Comparison of ENCODE assay signal across 26 cellular contexts in genomic region chr3:86029590-86029989, GRCh38.
DNase-seq lines count a peak whose midpoint lies in the region; FAIRE-seq and TF ChIP-seq lines count a peak whose summit lies in the region.
"Had no signal": no experiment of that assay in that cellular context is flagged by ENCODE, and none has a peak within 500 bp of the region (broad histone marks: within the 10 kb centered on the region; RNA-seq: fewer than 3 reads in every experiment).

No MANE protein-coding gene starts in this region.

- no peak overlapping the region for H3K4me3 ChIP-seq in bronchial epithelial cell (ENCODE audit: low read depth, low read length)
- H3K4me3 ChIP-seq: esophagus muscularis mucosa, SJCRH30, upper lobe of right lung had no signal

- no peak for FAIRE-seq in bronchial epithelial cell (lab: Jason Lieb, UNC)
- FAIRE-seq: D721Med, G401.6 had no signal

- TF ChIP-seq CTCF in bronchial epithelial cell (IDR thresholded peaks at IDR 0.05; ENCODE audit: insufficient read depth, low read length, severe bottlenecking) = no peak

- DNase-seq in NCI-H2107 treated with DMSO at 0.1 percent for 48 hours (lab: John Stamatoyannopoulos, UW; ENCODE audit: unreplicated experiment) (peak; percentile 14), NCI-H2107 (lab: John Stamatoyannopoulos, UW) (no peak), NCI-H460 (ENCODE audit: extremely low read depth, low read depth) (peak; percentile 3), bronchial epithelial cell (ENCODE audit: low read depth) (peak; percentile 32), renal cortical epithelial cell (ENCODE audit: low read depth) (peak; percentile 65), D341Med (ENCODE audit: low spot score) (no peak), COLO829 (ENCODE audit: low spot score) (no peak), EL (no peak)
- DNase-seq: activated CD4-positive, alpha-beta memory T cell treated with anti-CD3 and anti-CD28 coated beads, Interleukin-2, amount 10 ng/mL, durations not matched to agents 7 days and 5 days; activated naive CD4-positive, alpha-beta T cell treated with anti-CD3 and anti-CD28 coated beads, Interleukin-2, amount 10 ng/mL, durations not matched to agents 7 days and 5 days; activated T-cell treated with anti-CD3 and anti-CD28 coated beads, Interleukin-2, amount 50 U/mL, for 1 hour; anterior cingulate cortex; effector CD4-positive, alpha-beta T cell; H7; Karpas-422; mesenchymal stem cell; naive thymus-derived CD8-positive, alpha-beta T cell; NCI-H1092 treated with DMSO at 0.1 percent for 48 hours; OCI-M1; right cardiac atrium; T-helper 17 cell; upper lobe of right lung had no signal

- H3K27me3 ChIP-seq in bronchial epithelial cell (ENCODE audit: control insufficient read depth, insufficient read depth, low read length) = no peaks in the 10 kb centered on the region
- H3K27me3 ChIP-seq: esophagus muscularis mucosa, SJCRH30, upper lobe of right lung had no signal

- H3K36me3 ChIP-seq in bronchial epithelial cell (ENCODE audit: control insufficient read depth, insufficient read depth, low read length) = no peaks in the 10 kb centered on the region
- H3K36me3 ChIP-seq: esophagus muscularis mucosa, SJCRH30, upper lobe of right lung had no signal

Comparison
In these comparisons a context has a peak if more than half of its experiments do, and no peak if none do; other contexts are left out.
1. DNase-seq: peak in NCI-H2107 treated with DMSO at 0.1 percent for 48 hours (single experiment), NCI-H460 (single experiment), bronchial epithelial cell (single experiment) and renal cortical epithelial cell (single experiment); none in NCI-H2107 (single experiment), D341Med (single experiment), COLO829 (single experiment) and EL (single experiment).